9 cellular contexts compared by ENCODE assay signal in the genomic region with DNA sequence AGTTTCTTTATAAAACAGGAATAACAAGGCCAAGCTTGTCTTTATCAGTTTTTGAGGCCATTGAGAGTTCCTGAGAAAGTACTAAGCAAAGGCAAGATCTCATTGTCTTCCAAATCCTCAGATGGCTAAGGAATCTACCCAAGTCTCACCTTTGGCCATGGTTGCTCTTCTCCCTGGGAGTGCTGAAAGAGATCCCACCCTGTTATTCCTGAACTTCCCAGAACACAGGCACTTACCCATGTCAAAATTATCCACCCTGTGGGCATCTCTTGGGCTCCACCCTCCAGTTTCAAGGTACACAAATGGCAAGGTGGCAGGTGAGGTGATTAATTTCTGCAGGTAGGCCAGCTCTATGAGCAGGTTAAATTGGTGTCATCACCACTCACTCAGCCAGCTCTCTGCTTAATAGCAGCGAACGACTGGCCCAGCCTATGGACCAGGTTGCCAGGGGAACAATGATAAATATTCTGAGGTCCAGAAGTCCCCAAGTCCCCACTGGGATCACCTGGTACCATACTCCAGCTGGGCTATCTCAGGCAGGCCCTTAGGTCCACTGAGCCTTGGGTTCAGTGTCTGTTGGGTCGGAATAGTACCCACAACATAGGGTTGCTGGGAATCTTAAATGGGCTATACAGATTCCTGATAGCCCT. TPM values are rescaled to one million over a fixed set of nuclear protein-coding genes. Genes with fewer than 3 reads are reported as not detected.
DNase-seq lines count a peak whose midpoint lies in the region; ATAC-seq and TF ChIP-seq lines count a peak whose summit lies in the region.
"Had no signal": no experiment of that assay in that cellular context is flagged by ENCODE, and none has a peak within 500 bp of the region (broad histone marks: within the 10 kb centered on the region; RNA-seq: fewer than 3 reads in every experiment).

No MANE protein-coding gene starts in this region.

- no peaks in the 10 kb centered on the region for H3K9me3 Mint-ChIP-seq in CD8-positive, alpha-beta memory T cell
- no peaks in the 10 kb centered on the region for H3K9me3 Mint-ChIP-seq in central memory CD8-positive, alpha-beta T cell
- H3K9me3 Mint-ChIP-seq: dendritic cell treated with granulocyte-macrophage colony-stimulating factor and Interleukin-4, amounts not matched to agents 40 ng/mL and 50 ng/mL, for 4 days had no signal

- H3K36me3 Mint-ChIP-seq in CD8-positive, alpha-beta memory T cell: peaks cover 0 to 9% (median 0%) of the 10 kb centered on the region in 3 donors
- peaks cover 5% of the 10 kb centered on the region for H3K36me3 Mint-ChIP-seq in central memory CD8-positive, alpha-beta T cell (ENCODE audit: insufficient read depth)

- TF ChIP-seq CTCF in IMR-90 (conservative IDR thresholded peaks at IDR 0.05; ENCODE audit: low read depth, low read length): no peak

- H3K27ac Mint-ChIP-seq in CD8-positive, alpha-beta memory T cell: peak overlapping the region in 2 of 8 donors; percentile 43 to 50
- H3K27ac Mint-ChIP-seq in central memory CD8-positive, alpha-beta T cell (ENCODE audit: low read depth): no peak overlapping the region

- no peak for ATAC-seq in IMR-90 (ENCODE audit: low read depth)
- ATAC-seq in central memory CD8-positive, alpha-beta T cell (replicated peaks; ENCODE audit: extremely low read depth, poor library complexity, severe bottlenecking): no peak
- ATAC-seq in HG02571 (IDR thresholded peaks at IDR 0.05; ENCODE audit: unreplicated experiment): no peak
- no peak for ATAC-seq in HG03432 (IDR thresholded peaks at IDR 0.05; ENCODE audit: unreplicated experiment)
- ATAC-seq: stimulated activated naive CD8-positive, alpha-beta T cell treated with anti-CD3 and anti-CD28 coated beads, Interleukin-15, Interleukin-2, amounts not matched to agents 100 U/mL and 50 U/mL, for 24 hours had no signal

- dilution Hi-C loops in IMR-90 (cut with HindIII; ENCODE audit: low sequenced_read_pairs, unreplicated experiment): no loop called here

- no peaks in the 10 kb centered on the region for H3K36me3 ChIP-seq in CD8-positive, alpha-beta memory T cell (ENCODE audit: insufficient read depth, low read length)
- H3K36me3 ChIP-seq in IMR-90 (ENCODE audit: control insufficient read depth, insufficient read depth, low read length) (no peaks in the 10 kb centered on the region), neuronal stem cell (replicated peaks in 1 of 2; ENCODE audit: control insufficient read depth in 2 of 2, insufficient read depth in 2 of 2, low read length in 2 of 2) (no peaks in the 10 kb centered on the region)

- H3K9ac ChIP-seq in IMR-90 (ENCODE audit: low read depth, low read length): no peak overlapping the region
- H3K9ac ChIP-seq in neuronal stem cell (ENCODE audit: low read depth, low read length, poor library complexity): no peak overlapping the region

- TF ChIP-seq POLR2A in IMR-90 (IDR thresholded peaks at IDR 0.05; ENCODE audit: low read depth, low read length): no peak

- intact Hi-C loops in IMR-90 (cut with micrococcal nuclease): loop anchor here (5.0 to 10.0 kb wide), 3 partner anchors 67 to 370 kb away; no protein-coding TSS in a partner anchor

- no CpG with 5 or more reads among the region's 3 CpGs for WGBS in IMR-90 (ENCODE audit: extremely low coverage in 2 of 2, insufficient read length in 1 of 2), 2 experiments
- WGBS in neuronal stem cell (ENCODE audit: extremely low coverage in 2 of 2, insufficient read length in 2 of 2, insufficient replicate concordance in 1 of 2), 2 donors: no CpG with 5 or more reads among the region's 3 CpGs

- H3K4me2 ChIP-seq in IMR-90 (ENCODE audit: low read depth, low read length) (no peak overlapping the region; the same call in 1 of the 2 replicates), neuronal stem cell (ENCODE audit: insufficient read depth, low read length, poor library complexity, severe bottlenecking) (no peak overlapping the region)

- in situ Hi-C loops in IMR-90 (cut with MboI; ENCODE audit: low sequenced_read_pairs): loop anchor here (5.0 kb wide), 1 partner anchor 108 kb away; no protein-coding TSS in a partner anchor

- CTCF ChIA-PET in CD8-positive, alpha-beta memory T cell (lab: Charles Lee): no interaction called here
- CTCF ChIA-PET in IMR-90 (lab: Yijun Ruan, JAX): interaction anchor here (0.9 kb wide), 1 partner anchor 139 kb away, joined by 3 read pairs; no protein-coding TSS in a partner anchor

- DNase-seq in CD8-positive, alpha-beta memory T cell: no peak
- no peak for DNase-seq in IMR-90
- no peak for DNase-seq in central memory CD8-positive, alpha-beta T cell (ENCODE audit: low spot score in 2 of 2)
- DNase-seq in neuronal stem cell (ENCODE audit: low spot score): no peak
- DNase-seq in cerebellar cortex (ENCODE audit: low spot score): no peak

- peaks cover 15% of the 10 kb centered on the region for H3K27me3 ChIP-seq in CD8-positive, alpha-beta memory T cell (ENCODE audit: insufficient read depth, low read length, poor library complexity, severe bottlenecking)
- H3K27me3 ChIP-seq in IMR-90 (ENCODE audit: control insufficient read depth, insufficient read depth, low read length) (no peaks in the 10 kb centered on the region), neuronal stem cell (ENCODE audit: control insufficient read depth in 3 of 3, insufficient read depth in 3 of 3, low read depth in 1 of 3, low read length in 3 of 3) (peaks cover 0 to 3% (median 0%) of the 10 kb centered on the region in 3 experiments)

- H2BK15ac ChIP-seq in IMR-90 (ENCODE audit: low read depth, low read length) (peak overlapping the region; percentile 89; the same call in 2 of the 3 replicates), neuronal stem cell (ENCODE audit: low read length) (no peak overlapping the region)

- H3K4me3 Mint-ChIP-seq in CD8-positive, alpha-beta memory T cell: peak overlapping the region; percentile 43 to 92 (median 86)
- H3K4me3 Mint-ChIP-seq in central memory CD8-positive, alpha-beta T cell: peak overlapping the region; percentile 95

- peaks cover 25 to 42% of the 10 kb centered on the region in 2 donors for H3K27me3 Mint-ChIP-seq in CD8-positive, alpha-beta memory T cell
- peaks cover 33% of the 10 kb centered on the region for H3K27me3 Mint-ChIP-seq in central memory CD8-positive, alpha-beta T cell

- no peak overlapping the region for H3K27ac ChIP-seq in CD8-positive, alpha-beta memory T cell (ENCODE audit: low read depth, low read length)
- H3K27ac ChIP-seq in IMR-90 (ENCODE audit: insufficient read depth, low read length): no peak overlapping the region
- H3K27ac ChIP-seq in neuronal stem cell (replicated peaks; ENCODE audit: low read length): no peak overlapping the region

- POLR2A ChIA-PET in CD8-positive, alpha-beta memory T cell (lab: Charles Lee): no interaction called here
- POLR2A ChIA-PET in IMR-90 (lab: Charles Lee; ENCODE audit: unreplicated experiment): no interaction called here

- H2BK20ac ChIP-seq in IMR-90 (ENCODE audit: low read depth, low read length): no peak overlapping the region

- H3K18ac ChIP-seq in IMR-90 (ENCODE audit: low read depth, low read length): no peak overlapping the region
- no peak overlapping the region for H3K18ac ChIP-seq in neuronal stem cell (ENCODE audit: low read length)

- H3K56ac ChIP-seq in IMR-90 (ENCODE audit: extremely low read depth, insufficient read depth, low read length): 0 out of 2 replicates have a peak overlapping the region, but pooled peaks have one; percentile 76

- H2BK12ac ChIP-seq in neuronal stem cell (ENCODE audit: low read length): no peak overlapping the region

- no peak overlapping the region for H3K14ac ChIP-seq in IMR-90 (replicated peaks; ENCODE audit: low read depth, low read length)
- no peak overlapping the region for H3K14ac ChIP-seq in neuronal stem cell (ENCODE audit: low read length)

- H2AFZ ChIP-seq in IMR-90 (replicated peaks; ENCODE audit: low read length, poor library complexity) (no peak overlapping the region), neuronal stem cell (ENCODE audit: low read length) (peak overlapping the region; percentile 97)

- no peak overlapping the region; the same call in 1 of the 2 replicates for H3K23ac ChIP-seq in IMR-90 (ENCODE audit: low read depth, low read length)
- no peak overlapping the region for H3K23ac ChIP-seq in neuronal stem cell (ENCODE audit: low read depth, low read length, poor library complexity)

- peak overlapping the region; percentile 60; the same call in 1 of the 2 replicates for H2BK120ac ChIP-seq in IMR-90 (ENCODE audit: low read depth, low read length)
- H2BK120ac ChIP-seq in neuronal stem cell (ENCODE audit: low read depth, low read length): no peak overlapping the region

- peak overlapping the region; percentile 74 for H2AK9ac ChIP-seq in IMR-90 (replicated peaks; ENCODE audit: low read depth, low read length, poor library complexity)

- H2BK5ac ChIP-seq in IMR-90 (ENCODE audit: low read depth, low read length, poor library complexity, severe bottlenecking) (no peak overlapping the region), neuronal stem cell (ENCODE audit: low read length) (no peak overlapping the region)

- no peaks in the 10 kb centered on the region for H3K9me3 ChIP-seq in CD8-positive, alpha-beta memory T cell (ENCODE audit: low read length)
- no peaks in the 10 kb centered on the region for H3K9me3 ChIP-seq in IMR-90 (ENCODE audit: control insufficient read depth, insufficient read depth, low read length)
- H3K9me3 ChIP-seq in neuronal stem cell (replicated peaks in 1 of 2; ENCODE audit: control insufficient read depth in 2 of 2, insufficient read depth in 1 of 2, low read depth in 1 of 2, low read length in 2 of 2): no peaks in the 10 kb centered on the region

- H3K4ac ChIP-seq in IMR-90 (ENCODE audit: low read depth, low read length): peak overlapping the region; percentile 77
- no peak overlapping the region for H3K4ac ChIP-seq in neuronal stem cell (ENCODE audit: low read length)

- H3K9me1 ChIP-seq in IMR-90 (ENCODE audit: insufficient read depth, low read length): no peaks in the 10 kb centered on the region; the same call in 1 of the 2 replicates

- H3K79me1 ChIP-seq in IMR-90 (ENCODE audit: low read depth in 1 of 2, low read length in 2 of 2) (peaks cover 6 to 19% of the 10 kb centered on the region in 2 experiments; a peak in 3 of 4 replicates), neuronal stem cell (ENCODE audit: low read depth, low read length) (peaks cover 6% of the 10 kb centered on the region)

- no peak overlapping the region for H4K5ac ChIP-seq in IMR-90 (ENCODE audit: low read depth, low read length)

- peak overlapping the region; percentile 7; the same call in 1 of the 2 replicates for H4K91ac ChIP-seq in IMR-90 (ENCODE audit: insufficient read depth, low read depth, low read length)
- no peak overlapping the region for H4K91ac ChIP-seq in neuronal stem cell (ENCODE audit: low read depth, low read length, poor library complexity)

- H4K8ac ChIP-seq in IMR-90 (ENCODE audit: low read depth in 2 of 2, low read length in 2 of 2) (peak overlapping the region; percentile 82 to 83; a peak in 3 of 4 replicates), neuronal stem cell (ENCODE audit: low read depth, low read length) (no peak overlapping the region)

- H2AK5ac ChIP-seq in IMR-90 (ENCODE audit: low read depth, low read length) (peak overlapping the region; percentile 30), neuronal stem cell (ENCODE audit: low read depth, low read length) (no peak overlapping the region)

- peaks cover 19% of the 10 kb centered on the region for H3K4me1 ChIP-seq in CD8-positive, alpha-beta memory T cell (ENCODE audit: insufficient read depth, low read length)
- H3K4me1 ChIP-seq in IMR-90 (ENCODE audit: control insufficient read depth, insufficient read depth, low read length) (peaks cover 8% of the 10 kb centered on the region; the same call in 1 of the 2 replicates), neuronal stem cell (ENCODE audit: control insufficient read depth in 2 of 2, insufficient read depth in 1 of 2, low read depth in 1 of 2, low read length in 2 of 2) (peaks cover 21 to 37% of the 10 kb centered on the region in 2 donors)

- peaks cover 12% of the 10 kb centered on the region for H4K20me1 ChIP-seq in IMR-90 (ENCODE audit: insufficient read depth, low read length)

- BruUV-seq in IMR-90 (replicated peaks; lab: Mats Ljungman, UMichigan): no TSS peak

- no peak overlapping the region for H3K4me3 ChIP-seq in CD8-positive, alpha-beta memory T cell (ENCODE audit: low read length)
- H3K4me3 ChIP-seq in IMR-90 (ENCODE audit: insufficient read depth, low read depth, low read length) (no peak overlapping the region), neuronal stem cell (ENCODE audit: low read length in 2 of 2) (peak overlapping the region in 1 of 2 donors; percentile 73)

- no peak for TF ChIP-seq RAD21 in IMR-90 (IDR thresholded peaks at IDR 0.05; ENCODE audit: low read length)

- peaks cover 15 to 31% (median 16%) of the 10 kb centered on the region in 3 donors for H3K4me1 Mint-ChIP-seq in CD8-positive, alpha-beta memory T cell
- H3K4me1 Mint-ChIP-seq in central memory CD8-positive, alpha-beta T cell: peaks cover 33% of the 10 kb centered on the region

RNA-seq across cellular contexts. Expression of a gene that starts 2.3 kb away (rescaled TPM):
- total RNA-seq in CD8-positive, alpha-beta memory T cell: 1 to 10 TPM; 3.0 to 4.0 TPM
- polyA plus RNA-seq in CD8-positive, alpha-beta memory T cell: 1.3 TPM
- 4.7 and 4.8 TPM in 2 replicates for total RNA-seq in IMR-90 (2012; rRNA removed)
- polyA plus RNA-seq in IMR-90 (2012; rRNA removed): 18.7 and 19.1 TPM in 2 replicates
- polyA plus RNA-seq in IMR-90 (2012; cell fraction: cytosol; rRNA removed): 12.6 and 28.8 TPM in 2 replicates
- polyA plus RNA-seq in IMR-90 (2012; cell fraction: nucleus; rRNA removed; ENCODE audit: low replicate concordance): 23.1 and 31.2 TPM in 2 replicates
- polyA plus RNA-seq in neuronal stem cell (2013, experiment 1 of 2): 27.8 TPM
- 28.2 TPM for polyA plus RNA-seq in neuronal stem cell (2013, experiment 2 of 2)
